ENCODE assay signal across 21 cellular contexts in the genomic region with DNA sequence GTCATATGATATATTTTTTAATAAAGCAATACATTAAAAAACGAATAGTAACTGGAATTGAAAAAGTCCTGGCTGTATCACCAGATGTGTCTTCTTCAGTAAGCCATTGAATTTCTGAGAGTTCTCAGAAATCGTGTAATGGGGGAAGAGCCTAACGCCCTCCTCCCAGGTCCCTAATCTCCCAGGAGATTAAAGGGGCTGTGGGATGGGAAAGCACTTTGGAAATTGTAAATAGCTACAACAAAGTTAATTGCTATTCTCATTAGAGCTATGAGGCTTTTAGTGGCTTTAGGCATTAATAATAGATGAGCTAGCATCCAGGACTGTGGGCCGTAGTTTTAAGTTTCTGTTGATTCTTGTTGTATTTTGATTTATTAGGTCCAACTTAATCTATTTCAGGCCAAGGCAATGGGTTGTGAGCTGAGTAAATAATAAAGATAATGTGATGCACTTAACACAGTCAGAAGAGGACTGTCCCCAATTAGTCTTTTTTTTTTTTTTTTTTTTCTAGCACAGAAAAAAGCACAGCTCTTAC.
DNase-seq lines count a peak whose midpoint lies in the region; ATAC-seq and TF ChIP-seq lines count a peak whose summit lies in the region.
"Had no signal": no experiment of that assay in that cellular context is flagged by ENCODE, and none has a peak within 500 bp of the region (broad histone marks: within the 10 kb centered on the region; RNA-seq: fewer than 3 reads in every experiment).

No MANE protein-coding gene starts in this region.

- TF ChIP-seq CTCF in mesothelial cell of epicardium (IDR thresholded peaks at IDR 0.05; ENCODE audit: unreplicated experiment) (no peak), GM10248 (IDR thresholded peaks at IDR 0.05; ENCODE audit: control extremely low read depth, extremely low read depth, low read depth, missing control alignments) (no peak)

- H3K27me3 Mint-ChIP-seq in mesothelial cell of epicardium (ENCODE audit: low read depth), result no peaks in the 10 kb centered on the region
- peaks cover 2% of the 10 kb centered on the region for H3K27me3 Mint-ChIP-seq in activated CD4-positive, alpha-beta T cell treated with anti-CD3 and anti-CD28 coated beads for 36 hours
- H3K27me3 Mint-ChIP-seq: activated naive CD8-positive, alpha-beta T cell; central memory CD8-positive, alpha-beta T cell; stimulated activated naive B cell treated with anti-CD40 and anti-IgM and Interleukin-4, amounts not matched to agents 10 μg/mL and 1 μg/mL and 100 μg/mL, for 72 hours had no signal

- CTCF ChIA-PET in activated CD4-positive, alpha-beta T cell treated with anti-CD3 and anti-CD28 coated beads for 36 hours (lab: Charles Lee), result interaction anchor here (0.7 kb wide), 1 partner anchor 13 kb away, joined by 3 read pairs; no protein-coding TSS in a partner anchor
- CTCF ChIA-PET in GM10248 (lab: Yijun Ruan, JAX), result interaction anchor here (1.4 kb wide), 1 partner anchor 128 kb away, joined by 3 read pairs; no protein-coding TSS in a partner anchor

- peak overlapping the region; percentile 30 for H3K27ac Mint-ChIP-seq in mesothelial cell of epicardium
- no peak overlapping the region for H3K27ac Mint-ChIP-seq in activated CD4-positive, alpha-beta T cell treated with anti-CD3 and anti-CD28 coated beads for 36 hours
- H3K27ac Mint-ChIP-seq: activated naive CD8-positive, alpha-beta T cell; activated T-helper 2 cell treated with anti-CD3 and anti-CD28 coated beads, Interferon-gamma antibody, Interleukin-2, Interleukin-4, amounts not matched to agents 10 μg/mL and 5 μg/mL and 100 μg/mL, durations not matched to agents 14 hours and 24 hours and 36 hours; CD14-positive monocyte; stimulated activated naive B cell treated with anti-CD40 and anti-IgM and Interleukin-4, amounts not matched to agents 10 μg/mL and 1 μg/mL and 100 μg/mL, for 72 hours; T-helper 1 cell treated with Interleukin-12 subunit alpha and Interleukin-12 subunit beta and Interleukin-4 antibody, amounts not matched to agents 30 μg/mL and 1 μg/mL, for 36 hours had no signal

- no peak for ATAC-seq in activated CD4-positive, alpha-beta T cell treated with anti-CD3 and anti-CD28 coated beads for 36 hours
- ATAC-seq in HG03025 (IDR thresholded peaks at IDR 0.05; ENCODE audit: low FRiP score, unreplicated experiment) (no peak), GM19351 (IDR thresholded peaks at IDR 0.05; ENCODE audit: unreplicated experiment) (no peak)
- ATAC-seq: foreskin keratinocyte; stimulated activated naive B cell treated with anti-CD40 and anti-IgM and Interleukin-4, amounts not matched to agents 10 μg/mL and 1 μg/mL and 100 μg/mL, for 72 hours had no signal

- peaks cover 32% of the 10 kb centered on the region for H3K4me1 Mint-ChIP-seq in mesothelial cell of epicardium
- no peaks in the 10 kb centered on the region for H3K4me1 Mint-ChIP-seq in activated CD4-positive, alpha-beta T cell treated with anti-CD3 and anti-CD28 coated beads for 36 hours
- H3K4me1 Mint-ChIP-seq: central memory CD8-positive, alpha-beta T cell; stimulated activated naive B cell treated with anti-CD40 and anti-IgM and Interleukin-4, amounts not matched to agents 10 μg/mL and 1 μg/mL and 100 μg/mL, for 72 hours had no signal

- H3K9me3 Mint-ChIP-seq in mesothelial cell of epicardium, result no peaks in the 10 kb centered on the region
- no peaks in the 10 kb centered on the region for H3K9me3 Mint-ChIP-seq in activated CD4-positive, alpha-beta T cell treated with anti-CD3 and anti-CD28 coated beads for 36 hours (ENCODE audit: low read depth)
- H3K9me3 Mint-ChIP-seq: activated T-helper 2 cell treated with anti-CD3 and anti-CD28 coated beads, Interferon-gamma antibody, Interleukin-2, Interleukin-4, amounts not matched to agents 10 μg/mL and 5 μg/mL and 100 μg/mL, durations not matched to agents 14 hours and 24 hours and 36 hours; CD14-positive monocyte; central memory CD8-positive, alpha-beta T cell; neural crest cell; stimulated activated naive B cell treated with anti-CD40 and anti-IgM and Interleukin-4, amounts not matched to agents 10 μg/mL and 1 μg/mL and 100 μg/mL, for 72 hours; T-helper 1 cell treated with Interleukin-12 subunit alpha and Interleukin-12 subunit beta and Interleukin-4 antibody, amounts not matched to agents 30 μg/mL and 1 μg/mL, for 36 hours had no signal

- POLR2A ChIA-PET in activated CD4-positive, alpha-beta T cell treated with anti-CD3 and anti-CD28 coated beads for 36 hours (lab: Charles Lee), result no interaction called here
- POLR2A ChIA-PET in GM10248 (lab: Yijun Ruan, JAX), result no interaction called here

- no peak overlapping the region for H3K4me3 Mint-ChIP-seq in mesothelial cell of epicardium
- no peak overlapping the region for H3K4me3 Mint-ChIP-seq in activated CD4-positive, alpha-beta T cell treated with anti-CD3 and anti-CD28 coated beads for 36 hours
- H3K4me3 Mint-ChIP-seq: activated naive CD8-positive, alpha-beta T cell; CD14-positive monocyte; central memory CD8-positive, alpha-beta T cell; neural crest cell; stimulated activated naive B cell treated with anti-CD40 and anti-IgM and Interleukin-4, amounts not matched to agents 10 μg/mL and 1 μg/mL and 100 μg/mL, for 72 hours; T-helper 1 cell treated with Interleukin-12 subunit alpha and Interleukin-12 subunit beta and Interleukin-4 antibody, amounts not matched to agents 30 μg/mL and 1 μg/mL, for 36 hours had no signal

- H3K36me3 Mint-ChIP-seq in mesothelial cell of epicardium, result no peaks in the 10 kb centered on the region
- H3K36me3 Mint-ChIP-seq in activated CD4-positive, alpha-beta T cell treated with anti-CD3 and anti-CD28 coated beads for 36 hours (ENCODE audit: low read depth), result no peaks in the 10 kb centered on the region
- H3K36me3 Mint-ChIP-seq: CD14-positive monocyte; stimulated activated naive B cell treated with anti-CD40 and anti-IgM and Interleukin-4, amounts not matched to agents 10 μg/mL and 1 μg/mL and 100 μg/mL, for 72 hours had no signal

- intact Hi-C loops in activated CD4-positive, alpha-beta T cell treated with anti-CD3 and anti-CD28 coated beads for 36 hours (cut with DNase I, micrococcal nuclease), result no loop called here

- DNase-seq in DMS79 treated with DMSO at 0.1 percent for 48 hours (lab: John Stamatoyannopoulos, UW) (peak; percentile 86), NCI-H1436 treated with DMSO at 0.1 percent for 48 hours (lab: John Stamatoyannopoulos, UW) (peak; percentile 55), NCI-H82 treated with DMSO at 0.1 percent for 48 hours (lab: John Stamatoyannopoulos, UW; ENCODE audit: unreplicated experiment) (peak; percentile 76), mesothelial cell of epicardium (ENCODE audit: low spot score in 2 of 2, unreplicated experiment in 2 of 2) (no peak), GM10248 (ENCODE audit: extremely low spot score) (no peak)
- no peak for DNase-seq in activated CD4-positive, alpha-beta T cell treated with anti-CD3 and anti-CD28 coated beads for 36 hours
- DNase-seq: activated CD8-positive, alpha-beta memory T cell treated with anti-CD3 and anti-CD28 coated beads, Interleukin-2, amount 50 U/mL, for 4 hours; DMS 273 treated with DMSO at 0.1 percent for 48 hours; erythroblast; GF-D8; stimulated activated CD4-positive, alpha-beta T cell treated with anti-CD3 and anti-CD28 coated beads, Interleukin-1b, Interleukin-23, amount 100 ng/mL, for 48 hours; stimulated activated naive B cell treated with anti-CD40 and anti-IgM and Interleukin-4, amounts not matched to agents 10 μg/mL and 1 μg/mL and 100 μg/mL, for 72 hours had no signal

Comparison
In these comparisons a context has a peak if more than half of its experiments do, and no peak if none do; other contexts are left out.
1. DNase-seq: peak in DMS79 treated with DMSO at 0.1 percent for 48 hours (single experiment), NCI-H1436 treated with DMSO at 0.1 percent for 48 hours (single experiment) and NCI-H82 treated with DMSO at 0.1 percent for 48 hours (single experiment); none in mesothelial cell of epicardium (0 of 2), activated CD4-positive, alpha-beta T cell treated with anti-CD3 and anti-CD28 coated beads for 36 hours (single experiment) and GM10248 (single experiment).